9 cellular contexts compared by ENCODE assay signal in genomic region chr7:123360631-123361030, GRCh38.
"Had no signal": no experiment of that assay in that cellular context is flagged by ENCODE, and none has a peak within 500 bp of the region (broad histone marks: within the 10 kb centered on the region; RNA-seq: fewer than 3 reads in every experiment).

No MANE protein-coding gene starts in this region.

- FAIRE-seq: HepG2 had no signal

- H3K4me3 ChIP-seq: GM23248, HAP-1 had no signal

- ATAC-seq: HCT116, HepG2 had no signal

- DNase-seq: GM23248, GOT3, H7, HFFc6, KBM-7 had no signal

- H3K9me3 ChIP-seq: HAP-1 had no signal

- H3K36me3 ChIP-seq: HAP-1 had no signal

- H3K9ac ChIP-seq: GM23248, KMS-11 had no signal

- H3K27ac ChIP-seq: GM23248, KMS-11 had no signal
